Comparison of ENCODE assay signal across 16 cellular contexts in genomic region chr10:30386801-30387588, GRCh38. TPM values are rescaled to one million over a fixed set of nuclear protein-coding genes. Genes with fewer than 3 reads are reported as not detected.
A peak's percentile ranks its signal among the peaks of the same experiment; 100 is the strongest.
DNase-seq lines count a peak whose midpoint lies in the region; FAIRE-seq and TF ChIP-seq lines count a peak whose summit lies in the region.
"Had no signal": no experiment of that assay in that cellular context is flagged by ENCODE, and none has a peak within 500 bp of the region (broad histone marks: within the 10 kb centered on the region; RNA-seq: fewer than 3 reads in every experiment).

No MANE protein-coding gene starts in this region.

- no peak overlapping the region for H3K27ac Mint-ChIP-seq in activated CD4-positive, alpha-beta T cell treated with anti-CD3 and anti-CD28 coated beads, Interleukin-2, amount 10 ng/mL, durations not matched to agents 24 days and 14 days

- no peaks in the 10 kb centered on the region for H3K36me3 Mint-ChIP-seq in activated CD4-positive, alpha-beta T cell treated with anti-CD3 and anti-CD28 coated beads, Interleukin-2, amount 10 ng/mL, durations not matched to agents 24 days and 14 days (ENCODE audit: low read depth)

- TF ChIP-seq CTCF in prostate gland (IDR thresholded peaks at IDR 0.05): no peak

- no peak for TF ChIP-seq POLR2A in prostate gland (IDR thresholded peaks at IDR 0.05)

- peak; percentile 9 for FAIRE-seq in HTR-8/SVneo (lab: Jason Lieb, UNC)

- H3K27ac ChIP-seq in prostate gland: no peak overlapping the region
- H3K27ac ChIP-seq: brain microvascular endothelial cell, lower lobe of right lung, SJSA1 had no signal

- peak; percentile 20 for DNase-seq in Daoy (ENCODE audit: low read depth)
- DNase-seq in HTR-8/SVneo (ENCODE audit: insufficient read length, low spot score): no peak
- peak; percentile 56 for DNase-seq in T1000 (lab: John Stamatoyannopoulos, UW)
- DNase-seq in myocyte (ENCODE audit: low read depth): peak; percentile 14
- no peak for DNase-seq in cortex of kidney (lab: John Stamatoyannopoulos, UW)
- no peak for DNase-seq in prostate gland (ENCODE audit: low spot score)
- no peak for DNase-seq in activated CD4-positive, alpha-beta T cell treated with anti-CD3 and anti-CD28 coated beads, Interleukin-2, amount 50 U/mL, for 4 hours
- no peak for DNase-seq in activated CD4-positive, alpha-beta T cell treated with anti-CD3 and anti-CD28 coated beads, Interleukin-2, amount 10 ng/mL, durations not matched to agents 24 days and 14 days
- DNase-seq: activated CD4-positive, alpha-beta T cell treated with anti-CD3 and anti-CD28 coated beads for 4 hours; activated naive CD4-positive, alpha-beta T cell treated with anti-CD3 and anti-CD28 coated beads, Interleukin-2, amount 50 U/mL, for 16 hours; brain microvascular endothelial cell; erythroblast; lower lobe of right lung; naive B cell; NCI-H146 had no signal

- H3K4me3 Mint-ChIP-seq in activated CD4-positive, alpha-beta T cell treated with anti-CD3 and anti-CD28 coated beads, Interleukin-2, amount 10 ng/mL, durations not matched to agents 24 days and 14 days: no peak overlapping the region
- H3K4me3 Mint-ChIP-seq: naive B cell had no signal

- H3K4me3 ChIP-seq in prostate gland: no peak overlapping the region
- H3K4me3 ChIP-seq: lower lobe of right lung, SJSA1 had no signal

- no peaks in the 10 kb centered on the region for H3K4me1 ChIP-seq in prostate gland (replicated peaks)

- no peaks in the 10 kb centered on the region for H3K9me3 Mint-ChIP-seq in activated CD4-positive, alpha-beta T cell treated with anti-CD3 and anti-CD28 coated beads, Interleukin-2, amount 10 ng/mL, durations not matched to agents 24 days and 14 days

- intact Hi-C loops in prostate gland (cut with DNase I): no loop called here
- intact Hi-C loops in activated CD4-positive, alpha-beta T cell treated with anti-CD3 and anti-CD28 coated beads, Interleukin-2, amount 10 ng/mL, durations not matched to agents 24 days and 14 days (cut with micrococcal nuclease): no loop called here

- no peaks in the 10 kb centered on the region for H3K27me3 ChIP-seq in prostate gland (replicated peaks; ENCODE audit: insufficient read depth)
- H3K27me3 ChIP-seq: brain microvascular endothelial cell, SJSA1 had no signal

- peaks cover 22% of the 10 kb centered on the region for H3K27me3 Mint-ChIP-seq in activated CD4-positive, alpha-beta T cell treated with anti-CD3 and anti-CD28 coated beads, Interleukin-2, amount 10 ng/mL, durations not matched to agents 24 days and 14 days

- no peaks in the 10 kb centered on the region for H3K36me3 ChIP-seq in prostate gland
- H3K36me3 ChIP-seq: brain microvascular endothelial cell, lower lobe of right lung, SJSA1 had no signal

- 85% methylated on average over 13 of the region's 13 CpGs for WGBS in prostate gland

- no peaks in the 10 kb centered on the region for H3K4me1 Mint-ChIP-seq in activated CD4-positive, alpha-beta T cell treated with anti-CD3 and anti-CD28 coated beads, Interleukin-2, amount 10 ng/mL, durations not matched to agents 24 days and 14 days

- H3K9me3 ChIP-seq in prostate gland: no peaks in the 10 kb centered on the region
- H3K9me3 ChIP-seq: lower lobe of right lung, SJSA1 had no signal

RNA-seq across cellular contexts. Expression of gene MTPAP, which starts 37.9 kb away (rescaled TPM):
- 6.5 and 12.7 TPM in 2 replicates for total RNA-seq in Daoy (2014; rRNA removed; shearing (Covaris generic))
- total RNA-seq in myocyte: 18.3 and 21.0 TPM in 2 replicates
- 7.5 TPM for polyA plus RNA-seq in myocyte (2012)
- total RNA-seq in prostate gland: 10 to 100 TPM; 13.9 to 22.8 TPM
- 56.9 and 60.5 TPM in 2 replicates for total RNA-seq in activated CD4-positive, alpha-beta T cell treated with anti-CD3 and anti-CD28 coated beads, Interleukin-2, amount 10 ng/mL, durations not matched to agents 24 days and 14 days

RNA-seq across cellular contexts. Expression of gene MAP3K8, which starts 47.0 kb away (rescaled TPM):
- 2.9 and 3.6 TPM in 2 replicates for total RNA-seq in Daoy (2014; rRNA removed; shearing (Covaris generic))
- total RNA-seq in myocyte (2.9 and 7.2 TPM in 2 replicates), prostate gland (10 to 100 TPM in 1 of 2 donors, 1 to 10 TPM in 1; 4.7 to 12.2 TPM)
- polyA plus RNA-seq in myocyte (2012): 1.5 TPM
- total RNA-seq in activated CD4-positive, alpha-beta T cell treated with anti-CD3 and anti-CD28 coated beads, Interleukin-2, amount 10 ng/mL, durations not matched to agents 24 days and 14 days: 20.9 and 22.0 TPM in 2 replicates

Comparison
In these comparisons a context has a peak if more than half of its experiments do, and no peak if none do; other contexts are left out.
1. DNase-seq: peak in Daoy (single experiment), T1000 (single experiment) and myocyte (single experiment); none in HTR-8/SVneo (single experiment), cortex of kidney (single experiment), prostate gland (single experiment), activated CD4-positive, alpha-beta T cell treated with anti-CD3 and anti-CD28 coated beads, Interleukin-2, amount 50 U/mL, for 4 hours (0 of 2) and activated CD4-positive, alpha-beta T cell treated with anti-CD3 and anti-CD28 coated beads, Interleukin-2, amount 10 ng/mL, durations not matched to agents 24 days and 14 days (single experiment).